ENCODE assay signal across 8 cellular contexts in genomic region chr14:73886449-73887115, GRCh38. TPM values are rescaled to one million over a fixed set of nuclear protein-coding genes. Genes with fewer than 3 reads are reported as not detected.
DNase-seq lines count a peak whose midpoint lies in the region; ATAC-seq and TF ChIP-seq lines count a peak whose summit lies in the region.

Gene ZNF410 (plus strand): TSS chr14:73886859. CDS start chr14:73892176, 5,317 bp downstream.

- POLR2A ChIA-PET in naive thymus-derived CD4-positive, alpha-beta T cell (lab: Charles Lee), result interaction anchor here (0.6 to 2.0 kb wide), 10 partner anchors 10 to 880 kb away, joined by 3 to 10 read pairs (median 3); partner anchors contain the start of genes ALDH6A1, COQ6, FAM161B and PTGR2

- H2AFZ ChIP-seq in GM23338, result peak within 1 kb of the TSS; percentile 97

- H3F3A ChIP-seq in DOHH2 (ENCODE audit: control insufficient read depth, insufficient read depth), result no peaks in the 10 kb centered on the region
- peaks cover 4% of the 10 kb centered on the region; the same call in 1 of the 2 replicates for H3F3A ChIP-seq in GM23338 (replicated peaks; ENCODE audit: low read depth)

- peak within 1 kb of the TSS; percentile 83 for H3K4me3 Mint-ChIP-seq in GM23338
- peak within 1 kb of the TSS; percentile 90 to 99 (median 98) for H3K4me3 Mint-ChIP-seq in naive thymus-derived CD4-positive, alpha-beta T cell
- peak within 1 kb of the TSS; percentile 89 to 91 for H3K4me3 Mint-ChIP-seq in stimulated activated naive B cell treated with anti-CD40 and anti-IgM and Interleukin-4, amounts not matched to agents 10 μg/mL and 1 μg/mL and 100 μg/mL, for 72 hours

- peaks cover 8% of the 10 kb centered on the region; the same call in 2 of the 3 replicates for H3K4me1 Mint-ChIP-seq in GM23338
- H3K4me1 Mint-ChIP-seq in naive thymus-derived CD4-positive, alpha-beta T cell, result peaks cover 24 to 55% (median 47%) of the 10 kb centered on the region in 7 donors
- peaks cover 22 to 50% of the 10 kb centered on the region in 2 donors for H3K4me1 Mint-ChIP-seq in stimulated activated naive B cell treated with anti-CD40 and anti-IgM and Interleukin-4, amounts not matched to agents 10 μg/mL and 1 μg/mL and 100 μg/mL, for 72 hours

- CTCF ChIA-PET in naive thymus-derived CD4-positive, alpha-beta T cell (lab: Charles Lee), result interaction anchor here (0.5 to 0.6 kb wide), 2 partner anchors 21 to 35 kb away, joined by 3 to 5 read pairs; no protein-coding TSS in a partner anchor

- no peaks in the 10 kb centered on the region for H3K9me3 Mint-ChIP-seq in GM23338
- H3K9me3 Mint-ChIP-seq in naive thymus-derived CD4-positive, alpha-beta T cell, result no peaks in the 10 kb centered on the region
- no peaks in the 10 kb centered on the region for H3K9me3 Mint-ChIP-seq in stimulated activated naive B cell treated with anti-CD40 and anti-IgM and Interleukin-4, amounts not matched to agents 10 μg/mL and 1 μg/mL and 100 μg/mL, for 72 hours

- H3K4me2 ChIP-seq in DOHH2 (ENCODE audit: low read length) (peak within 1 kb of the TSS; percentile 61), GM23338 (peak within 1 kb of the TSS; percentile 92)

- H3K4me1 ChIP-seq in DOHH2 (ENCODE audit: control insufficient read depth, low read length) (peaks cover 33% of the 10 kb centered on the region), GM23338 (ENCODE audit: insufficient read depth) (peaks cover 8% of the 10 kb centered on the region; the same call in 1 of the 2 replicates)
- peaks cover 17 to 22% of the 10 kb centered on the region in 2 donors for H3K4me1 ChIP-seq in naive thymus-derived CD4-positive, alpha-beta T cell (ENCODE audit: control insufficient read depth in 2 of 2, insufficient read depth in 2 of 2, low read length in 2 of 2)

- peak; percentile 96 for DNase-seq in GM23338 (ENCODE audit: low spot score)
- peak; percentile 97 for DNase-seq in LHCN-M2 (ENCODE audit: low read depth)
- peak; percentile 91 for DNase-seq in RPMI8226
- peak; percentile 62 to 84 for DNase-seq in activated T-helper 1 cell treated with anti-CD3 and anti-CD28 coated beads, Interleukin-2, amount 50 U/mL, for 16 hours (ENCODE audit: low read depth in 1 of 2, low spot score in 1 of 2)
- peak; percentile 99 for DNase-seq in fibroblast of gingiva (ENCODE audit: low read depth)
- DNase-seq in naive thymus-derived CD4-positive, alpha-beta T cell, result peak; percentile 74 to 94 (median 83)
- DNase-seq in stimulated activated naive B cell treated with anti-CD40 and anti-IgM and Interleukin-4, amounts not matched to agents 10 μg/mL and 1 μg/mL and 100 μg/mL, for 72 hours, result peak; percentile 94

- H3K9me2 ChIP-seq in DOHH2 (replicated peaks; ENCODE audit: control insufficient read depth, low read length) (no peaks in the 10 kb centered on the region), GM23338 (ENCODE audit: insufficient read depth) (no peaks in the 10 kb centered on the region)

- H3K4me3 ChIP-seq in DOHH2 (ENCODE audit: low read length) (peak within 1 kb of the TSS; percentile 88), GM23338 (peak within 1 kb of the TSS; percentile 99)
- peak within 1 kb of the TSS; percentile 82 for H3K4me3 ChIP-seq in naive thymus-derived CD4-positive, alpha-beta T cell (ENCODE audit: low read length)

- peaks cover 4% of the 10 kb centered on the region; the same call in 1 of the 3 replicates for H3K36me3 Mint-ChIP-seq in GM23338 (ENCODE audit: low read depth)
- peaks cover 0 to 3% (median 0%) of the 10 kb centered on the region in 5 donors for H3K36me3 Mint-ChIP-seq in naive thymus-derived CD4-positive, alpha-beta T cell
- peaks cover 8 to 24% of the 10 kb centered on the region in 2 donors for H3K36me3 Mint-ChIP-seq in stimulated activated naive B cell treated with anti-CD40 and anti-IgM and Interleukin-4, amounts not matched to agents 10 μg/mL and 1 μg/mL and 100 μg/mL, for 72 hours

- peaks cover 8% of the 10 kb centered on the region for H3K27me3 Mint-ChIP-seq in GM23338 (ENCODE audit: insufficient read depth, low read depth, poor library complexity)
- H3K27me3 Mint-ChIP-seq in naive thymus-derived CD4-positive, alpha-beta T cell, result no peaks in the 10 kb centered on the region
- H3K27me3 Mint-ChIP-seq in stimulated activated naive B cell treated with anti-CD40 and anti-IgM and Interleukin-4, amounts not matched to agents 10 μg/mL and 1 μg/mL and 100 μg/mL, for 72 hours, result no peaks in the 10 kb centered on the region

- intact Hi-C loops in naive thymus-derived CD4-positive, alpha-beta T cell (cut with micrococcal nuclease), result loop anchor here (1.0 to 10.0 kb wide), 13 partner anchors 34 to 417 kb away; partner anchors contain the start of genes ALDH6A1 (in 2 of the 2), BBOF1 (in 2 of the 2), COQ6 (in 2 of the 2) and ENTPD5 (in 2 of the 2)

- H3K27me3 ChIP-seq in DOHH2 (ENCODE audit: control insufficient read depth, low read length) (no peaks in the 10 kb centered on the region), GM23338 (ENCODE audit: insufficient read depth) (no peaks in the 10 kb centered on the region)
- H3K27me3 ChIP-seq in naive thymus-derived CD4-positive, alpha-beta T cell (ENCODE audit: control insufficient read depth in 2 of 2, insufficient read depth in 2 of 2, low read length in 2 of 2), result no peaks in the 10 kb centered on the region

- ATAC-seq in GM23338, result peak; percentile 95
- ATAC-seq in naive thymus-derived CD4-positive, alpha-beta T cell, result peak; percentile 99
- ATAC-seq in stimulated activated naive B cell treated with anti-CD40 and anti-IgM and Interleukin-4, amounts not matched to agents 10 μg/mL and 1 μg/mL and 100 μg/mL, for 72 hours (replicated peaks), result peak; percentile 99

- H3K79me2 ChIP-seq in DOHH2 (ENCODE audit: control insufficient read depth, low read length) (peaks cover 70% of the 10 kb centered on the region), GM23338 (replicated peaks; ENCODE audit: insufficient read depth) (peaks cover 46% of the 10 kb centered on the region)

- peak within 1 kb of the TSS; percentile 94 for H3K27ac Mint-ChIP-seq in GM23338
- peak within 1 kb of the TSS; percentile 64 to 100 (median 99) for H3K27ac Mint-ChIP-seq in naive thymus-derived CD4-positive, alpha-beta T cell
- peak within 1 kb of the TSS; percentile 99 for H3K27ac Mint-ChIP-seq in stimulated activated naive B cell treated with anti-CD40 and anti-IgM and Interleukin-4, amounts not matched to agents 10 μg/mL and 1 μg/mL and 100 μg/mL, for 72 hours

- no peaks in the 10 kb centered on the region for H3K9me3 ChIP-seq in DOHH2 (ENCODE audit: control insufficient read depth, insufficient read depth, low read length)
- no peaks in the 10 kb centered on the region for H3K9me3 ChIP-seq in naive thymus-derived CD4-positive, alpha-beta T cell (ENCODE audit: control insufficient read depth in 2 of 3, low read length in 3 of 3)

- peaks cover 12% of the 10 kb centered on the region for H3K36me3 ChIP-seq in DOHH2 (ENCODE audit: control insufficient read depth, low read length)
- no peaks in the 10 kb centered on the region for H3K36me3 ChIP-seq in GM23338 (ENCODE audit: insufficient read depth)
- no peaks in the 10 kb centered on the region for H3K36me3 ChIP-seq in naive thymus-derived CD4-positive, alpha-beta T cell (ENCODE audit: control insufficient read depth in 2 of 3, insufficient read depth in 3 of 3, low read length in 3 of 3)

- H4K20me1 ChIP-seq in DOHH2 (ENCODE audit: control insufficient read depth, insufficient read depth, low read depth, low read length) (no peaks in the 10 kb centered on the region), GM23338 (replicated peaks; ENCODE audit: insufficient read depth) (0 out of 2 replicates have a peak, but pooled peaks cover 3% of the 10 kb centered on the region)

- H3K27ac ChIP-seq in DOHH2 (ENCODE audit: low read depth, low read length) (peak within 1 kb of the TSS; percentile 71), GM23338 (ENCODE audit: low read depth) (peak within 1 kb of the TSS; percentile 86)
- peak within 1 kb of the TSS; percentile 97 for H3K27ac ChIP-seq in naive thymus-derived CD4-positive, alpha-beta T cell (ENCODE audit: low read depth, low read length)

- TF ChIP-seq CTCF in DOHH2 (IDR thresholded peaks at IDR 0.05; ENCODE audit: low read depth, low read length, poor library complexity, severe bottlenecking) (no peak), GM23338 (conservative IDR thresholded peaks at IDR 0.05; ENCODE audit: low read depth in 2 of 2) (no peak)

TF ChIP-seq in GM23338, 12 proteins besides CTCF, POLR2A, EP300 and RAD21 (continues in another document):
- TF ChIP-seq ZNF331 (CRISPR knock-in tag; IDR thresholded peaks at IDR 0.05; ENCODE audit: low read depth), result no peak
- TF ChIP-seq REST (IDR thresholded peaks at IDR 0.05; ENCODE audit: unreplicated experiment), result no peak
- TF ChIP-seq EZH2phosphoT487 (IDR thresholded peaks at IDR 0.05; ENCODE audit: unreplicated experiment), result no peak
- peak; percentile 90 for TF ChIP-seq CREB1 (CRISPR knock-in tag; IDR thresholded peaks at IDR 0.05; ENCODE audit: low read depth)
- no peak for TF ChIP-seq ZNF114 (CRISPR knock-in tag; IDR thresholded peaks at IDR 0.05)

RNA-seq across cellular contexts. Expression of gene ZNF410, which starts in this region (rescaled TPM):
- 20.4 and 31.7 TPM in 2 replicates for total RNA-seq in GM23338 (2014; rRNA removed; shearing (Covaris generic))
- polyA plus RNA-seq in GM23338 (2016; fragmentation: Nextera tagmentation; extraction: Ambion mirVana), result 8.6 and 10.6 TPM in 2 replicates
- 47.5 and 52.1 TPM in 2 replicates for total RNA-seq in LHCN-M2 (2014; rRNA removed)
- 24.5 TPM for polyA plus RNA-seq in LHCN-M2 (2012)
- 10 to 100 TPM; 44.8 to 79.7 (median 51.1) TPM for total RNA-seq in naive thymus-derived CD4-positive, alpha-beta T cell
- 10 to 100 TPM; 66.3 to 69.8 TPM for polyA plus RNA-seq in naive thymus-derived CD4-positive, alpha-beta T cell

Comparison
In these comparisons a context has a peak if more than half of its experiments do, and no peak if none do; other contexts are left out.
1. Peak in every context shown above with its lines: DNase-seq, ATAC-seq, H3K4me3 ChIP-seq and H3K27ac ChIP-seq.